15 cellular contexts compared by ENCODE assay signal in the genomic region with DNA sequence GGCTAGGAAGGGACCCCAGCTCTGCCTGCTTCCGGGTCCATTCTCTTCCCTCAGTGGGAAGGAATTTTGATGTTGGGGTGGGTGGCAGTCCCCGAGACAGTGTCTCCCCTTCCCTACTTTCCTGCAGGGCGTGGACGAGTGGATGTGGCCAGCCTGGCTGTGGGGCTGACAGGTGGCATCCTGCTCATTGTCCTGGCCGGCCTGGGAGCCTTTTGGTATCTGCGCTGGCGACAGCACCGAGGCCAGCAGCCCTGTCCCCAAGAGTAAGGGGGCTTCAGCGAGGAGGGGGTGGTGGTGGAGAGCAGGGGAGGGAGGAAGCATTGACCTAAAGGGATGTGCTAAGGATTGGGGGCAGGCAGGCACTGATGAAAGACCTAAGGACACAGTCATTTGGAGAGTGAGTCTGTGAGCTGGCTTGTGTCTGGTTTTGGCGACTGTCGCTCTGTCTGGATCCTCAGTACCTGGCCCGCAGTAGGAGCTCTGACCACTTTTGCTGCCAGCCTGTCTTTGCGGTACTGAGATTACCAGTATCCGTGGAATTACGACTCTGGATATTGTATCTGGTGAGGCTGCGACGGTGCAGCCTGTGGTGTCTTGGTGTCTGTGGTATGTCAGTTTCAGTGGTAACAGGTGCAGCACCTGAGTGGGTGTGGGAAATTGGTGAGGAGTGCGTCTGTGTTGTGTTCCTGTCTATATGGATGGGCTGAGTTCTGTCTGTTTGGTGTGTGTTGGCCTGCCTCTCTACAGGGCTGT. TPM values are rescaled to one million over a fixed set of nuclear protein-coding genes. Genes with fewer than 3 reads are reported as not detected.
DNase-seq lines count a peak whose midpoint lies in the region; ATAC-seq, FAIRE-seq and TF ChIP-seq lines count a peak whose summit lies in the region.
"Had no signal": no experiment of that assay in that cellular context is flagged by ENCODE, and none has a peak within 500 bp of the region (broad histone marks: within the 10 kb centered on the region; RNA-seq: fewer than 3 reads in every experiment).

No MANE protein-coding gene starts in this region.

- TF ChIP-seq POLR2A in IMR-90 (IDR thresholded peaks at IDR 0.05; ENCODE audit: low read depth, low read length), result no peak
- no peak for TF ChIP-seq POLR2A in uterus (IDR thresholded peaks at IDR 0.05)

- ATAC-seq in CD4-positive, CD25-positive, alpha-beta regulatory T cell (ENCODE audit: low read depth in 2 of 2), result no peak
- ATAC-seq in IMR-90 (ENCODE audit: low read depth) (no peak), GM19328 (IDR thresholded peaks at IDR 0.05; ENCODE audit: unreplicated experiment) (no peak)
- ATAC-seq in naive thymus-derived CD8-positive, alpha-beta T cell, result peak in 1 of 2 donors; percentile 15
- ATAC-seq: body of pancreas had no signal

- no peak overlapping the region for H3K4me2 ChIP-seq in IMR-90 (ENCODE audit: low read depth, low read length)
- H3K4me2 ChIP-seq: smooth muscle cell had no signal

- H3K4me3 ChIP-seq in CD4-positive, CD25-positive, alpha-beta regulatory T cell (ENCODE audit: low read depth, low read length), result no peak overlapping the region
- H3K4me3 ChIP-seq in IMR-90 (ENCODE audit: insufficient read depth, low read depth, low read length) (no peak overlapping the region), uterus (no peak overlapping the region)
- H3K4me3 ChIP-seq: body of pancreas, left ventricle myocardium inferior, SK-N-MC had no signal

- H3K36me3 ChIP-seq in CD4-positive, CD25-positive, alpha-beta regulatory T cell (ENCODE audit: control insufficient read depth, insufficient read depth, low read length), result no peaks in the 10 kb centered on the region
- no peaks in the 10 kb centered on the region; the same call in 1 of the 2 replicates for H3K36me3 ChIP-seq in IMR-90 (ENCODE audit: control insufficient read depth, insufficient read depth, low read length)
- H3K36me3 ChIP-seq in uterus, result no peaks in the 10 kb centered on the region

- H3K4me1 ChIP-seq in CD4-positive, CD25-positive, alpha-beta regulatory T cell (ENCODE audit: control insufficient read depth, insufficient read depth, low read length, poor library complexity, severe bottlenecking), result peaks cover 27% of the 10 kb centered on the region
- H3K4me1 ChIP-seq in IMR-90 (ENCODE audit: control insufficient read depth, insufficient read depth, low read length) (peaks cover 5% of the 10 kb centered on the region; the same call in 1 of the 2 replicates), uterus (peaks cover 0 to 9% of the 10 kb centered on the region in 2 donors)

- TF ChIP-seq CTCF in IMR-90 (conservative IDR thresholded peaks at IDR 0.05; ENCODE audit: low read depth, low read length) (no peak), uterus (IDR thresholded peaks at IDR 0.05) (no peak)

- H4K5ac ChIP-seq in IMR-90 (ENCODE audit: low read depth, low read length), result no peak overlapping the region

- H3K27me3 ChIP-seq in CD4-positive, CD25-positive, alpha-beta regulatory T cell (ENCODE audit: control insufficient read depth, insufficient read depth, low read length), result no peaks in the 10 kb centered on the region
- H3K27me3 ChIP-seq in IMR-90 (ENCODE audit: control insufficient read depth, insufficient read depth, low read length), result no peaks in the 10 kb centered on the region
- no peaks in the 10 kb centered on the region for H3K27me3 ChIP-seq in uterus
- H3K27me3 ChIP-seq: body of pancreas had no signal

- no peak overlapping the region for H2BK20ac ChIP-seq in IMR-90 (ENCODE audit: low read depth, low read length)

- H3K27me3 Mint-ChIP-seq in CD4-positive, CD25-positive, alpha-beta regulatory T cell, result peaks cover 7% of the 10 kb centered on the region
- no peaks in the 10 kb centered on the region for H3K27me3 Mint-ChIP-seq in naive thymus-derived CD8-positive, alpha-beta T cell

- no peak overlapping the region for H3K9ac ChIP-seq in IMR-90 (ENCODE audit: low read depth, low read length)

- DNase-seq in CD4-positive, CD25-positive, alpha-beta regulatory T cell, result peak; percentile 40 to 49 (median 45)
- DNase-seq in IMR-90 (no peak), OCI-M2 (lab: John Stamatoyannopoulos, UW; ENCODE audit: unreplicated experiment) (no peak), uterus (no peak), frontal cortex (ENCODE audit: low spot score in 2 of 2) (no peak)
- peak; percentile 72 to 73 for DNase-seq in activated T-cell treated with anti-CD3 and anti-CD28 coated beads, Interleukin-2, amount 50 U/mL, for 48 hours
- DNase-seq in naive thymus-derived CD8-positive, alpha-beta T cell, result peak in 5 of 10 donors; percentile 33 to 63 (median 38)
- DNase-seq: body of pancreas; left ventricle myocardium inferior; NCI-H1694; NK-92 treated with Interleukin-12 subunit alpha and Interleukin-12 subunit beta, amount 100 ng/mL, for 24 hours; occipital lobe had no signal

- intact Hi-C loops in IMR-90 (cut with micrococcal nuclease) (no loop called here), uterus (cut with DNase I; ENCODE audit: low total_unique reads) (no loop called here)

- no peak overlapping the region for H4K91ac ChIP-seq in IMR-90 (ENCODE audit: insufficient read depth, low read depth, low read length)

- H2BK15ac ChIP-seq in IMR-90 (ENCODE audit: low read depth, low read length), result no peak overlapping the region

- H3K27ac Mint-ChIP-seq in CD4-positive, CD25-positive, alpha-beta regulatory T cell, result peak overlapping the region; percentile 4 to 74 (median 68)
- H3K27ac Mint-ChIP-seq in naive thymus-derived CD8-positive, alpha-beta T cell, result peak overlapping the region in 9 of 10 donors; percentile 9 to 94 (median 81)

- peak overlapping the region in 2 of 4 donors; percentile 2 to 67 for H3K4me3 Mint-ChIP-seq in CD4-positive, CD25-positive, alpha-beta regulatory T cell
- H3K4me3 Mint-ChIP-seq in naive thymus-derived CD8-positive, alpha-beta T cell, result peak overlapping the region in 2 of 10 donors; percentile 8 to 47

- H2AK5ac ChIP-seq in IMR-90 (ENCODE audit: low read depth, low read length), result no peak overlapping the region

- H3K4ac ChIP-seq in IMR-90 (ENCODE audit: low read depth, low read length), result no peak overlapping the region

- TF ChIP-seq RAD21 in IMR-90 (IDR thresholded peaks at IDR 0.05; ENCODE audit: low read length), result no peak

- CTCF ChIA-PET in IMR-90 (lab: Yijun Ruan, JAX), result interaction anchor here (2.1 kb wide), 1 partner anchor 18 kb away, joined by 7 read pairs; no protein-coding TSS in a partner anchor

- peaks cover 0 to 19% of the 10 kb centered on the region in 2 experiments; a peak in 3 of 4 replicates for H3K79me1 ChIP-seq in IMR-90 (ENCODE audit: low read depth in 1 of 2, low read length in 2 of 2)

- no peaks in the 10 kb centered on the region for H3K9me1 ChIP-seq in IMR-90 (ENCODE audit: insufficient read depth, low read length)

- H3K9me3 Mint-ChIP-seq in CD4-positive, CD25-positive, alpha-beta regulatory T cell, result no peaks in the 10 kb centered on the region
- no peaks in the 10 kb centered on the region for H3K9me3 Mint-ChIP-seq in naive thymus-derived CD8-positive, alpha-beta T cell

- 80% methylated on average over 5 of the region's 18 CpGs; no CpG with 5 or more reads in 1 of the 2 experiments for WGBS in IMR-90 (ENCODE audit: extremely low coverage in 2 of 2, insufficient read length in 1 of 2), 2 experiments

- H3K27ac ChIP-seq in CD4-positive, CD25-positive, alpha-beta regulatory T cell (ENCODE audit: insufficient read depth, low read length, poor library complexity, severe bottlenecking), result peak overlapping the region; percentile 43
- H3K27ac ChIP-seq in IMR-90 (ENCODE audit: insufficient read depth, low read length) (no peak overlapping the region), uterus (no peak overlapping the region)
- H3K27ac ChIP-seq: SK-N-MC had no signal

- peaks cover 3% of the 10 kb centered on the region for H3K36me3 Mint-ChIP-seq in CD4-positive, CD25-positive, alpha-beta regulatory T cell
- peaks cover 0 to 2% (median 2%) of the 10 kb centered on the region in 3 donors for H3K36me3 Mint-ChIP-seq in naive thymus-derived CD8-positive, alpha-beta T cell

- no peak overlapping the region for H2BK120ac ChIP-seq in IMR-90 (ENCODE audit: low read depth, low read length)

- no peak overlapping the region for H3K14ac ChIP-seq in IMR-90 (replicated peaks; ENCODE audit: low read depth, low read length)

- in situ Hi-C loops in IMR-90 (cut with MboI; ENCODE audit: low sequenced_read_pairs), result no loop called here

- dilution Hi-C loops in IMR-90 (cut with HindIII; ENCODE audit: low sequenced_read_pairs, unreplicated experiment), result no loop called here

- H3K9me3 ChIP-seq in CD4-positive, CD25-positive, alpha-beta regulatory T cell (ENCODE audit: control insufficient read depth in 2 of 2, low read length in 2 of 2), result no peaks in the 10 kb centered on the region
- H3K9me3 ChIP-seq in IMR-90 (ENCODE audit: control insufficient read depth, insufficient read depth, low read length) (no peaks in the 10 kb centered on the region), uterus (no peaks in the 10 kb centered on the region)
- H3K9me3 ChIP-seq: body of pancreas, left ventricle myocardium inferior had no signal

- no peak overlapping the region for H4K8ac ChIP-seq in IMR-90 (ENCODE audit: low read depth in 2 of 2, low read length in 2 of 2)

- H2AK9ac ChIP-seq in IMR-90 (replicated peaks; ENCODE audit: low read depth, low read length, poor library complexity), result peak overlapping the region; percentile 6

- peaks cover 15% of the 10 kb centered on the region for H4K20me1 ChIP-seq in IMR-90 (ENCODE audit: insufficient read depth, low read length)

- BruUV-seq in IMR-90 (replicated peaks; lab: Mats Ljungman, UMichigan), result no TSS peak

- peaks cover 0 to 33% (median 16%) of the 10 kb centered on the region in 4 donors for H3K4me1 Mint-ChIP-seq in CD4-positive, CD25-positive, alpha-beta regulatory T cell
- peaks cover 11 to 32% (median 24%) of the 10 kb centered on the region in 4 donors for H3K4me1 Mint-ChIP-seq in naive thymus-derived CD8-positive, alpha-beta T cell

- no peak for FAIRE-seq in frontal cortex (lab: Jason Lieb, UNC)

- no peak overlapping the region for H3K18ac ChIP-seq in IMR-90 (ENCODE audit: low read depth, low read length)

- H3K23ac ChIP-seq in IMR-90 (ENCODE audit: low read depth, low read length), result no peak overlapping the region

- no peak overlapping the region for H3K56ac ChIP-seq in IMR-90 (ENCODE audit: extremely low read depth, insufficient read depth, low read length)

- POLR2A ChIA-PET in IMR-90 (lab: Charles Lee; ENCODE audit: unreplicated experiment), result no interaction called here
- POLR2A ChIA-PET in naive thymus-derived CD8-positive, alpha-beta T cell (lab: Charles Lee), result interaction anchor here (0.5 to 11.9 kb wide), 5 partner anchors 19 to 244 kb away, joined by 3 to 180 read pairs (median 26); partner anchors contain the start of genes RRAS and SCAF1

- no peak overlapping the region for H2BK5ac ChIP-seq in IMR-90 (ENCODE audit: low read depth, low read length, poor library complexity, severe bottlenecking)

- peak overlapping the region; percentile 21 for H2AFZ ChIP-seq in IMR-90 (replicated peaks; ENCODE audit: low read length, poor library complexity)

RNA-seq across cellular contexts. Expression of gene PRR12, which starts 2.4 kb away (rescaled TPM):
- total RNA-seq in CD4-positive, CD25-positive, alpha-beta regulatory T cell, result 50.2 TPM
- polyA plus RNA-seq in CD4-positive, CD25-positive, alpha-beta regulatory T cell, result under 1 TPM; 0.05 to 0.18 (median 0.16) TPM
- total RNA-seq in IMR-90 (2012; rRNA removed) (0.28 and 0.36 TPM in 2 replicates), uterus (10 to 100 TPM in 2 of 4 donors, 1 to 10 TPM in 2; 2.6 to 63.1 (median 8.6) TPM), frontal cortex (5.7 TPM)
- polyA plus RNA-seq in IMR-90 (2012; rRNA removed), result 4.0 and 4.1 TPM in 2 replicates
- polyA plus RNA-seq in IMR-90 (2012; cell fraction: cytosol; rRNA removed), result 3.8 and 3.9 TPM in 2 replicates
- 5.8 and 9.9 TPM in 2 replicates for polyA plus RNA-seq in IMR-90 (2012; cell fraction: nucleus; rRNA removed; ENCODE audit: low replicate concordance)
- total RNA-seq in naive thymus-derived CD8-positive, alpha-beta T cell, result 10 to 100 TPM; 61.6 to 62.1 TPM
- under 1 TPM; 0.24 to 0.69 (median 0.37) TPM for polyA plus RNA-seq in naive thymus-derived CD8-positive, alpha-beta T cell

RNA-seq across cellular contexts. Expression of gene PRRG2, which starts 7.4 kb away (rescaled TPM):
- 0.84 TPM for total RNA-seq in CD4-positive, CD25-positive, alpha-beta regulatory T cell
- not detected for polyA plus RNA-seq in CD4-positive, CD25-positive, alpha-beta regulatory T cell
- total RNA-seq in IMR-90 (2012; rRNA removed) (under 0.01 and 0.54 TPM in 2 replicates), uterus (1 to 10 TPM in 1 of 4 donors, under 1 TPM in 1, not detected in 2; 0.95 to 1.4 TPM), frontal cortex (0.41 TPM)
- 0.14 and 0.52 TPM in 2 replicates for polyA plus RNA-seq in IMR-90 (2012; rRNA removed)
- polyA plus RNA-seq in IMR-90 (2012; cell fraction: cytosol; rRNA removed), result 0.13 and 0.25 TPM in 2 replicates
- polyA plus RNA-seq in IMR-90 (2012; cell fraction: nucleus; rRNA removed; ENCODE audit: low replicate concordance), result 0.15 and 0.25 TPM in 2 replicates
- 1 to 10 TPM; 1.9 to 2.4 TPM for total RNA-seq in naive thymus-derived CD8-positive, alpha-beta T cell
- under 1 TPM; 0.28 to 0.34 (median 0.32) TPM for polyA plus RNA-seq in naive thymus-derived CD8-positive, alpha-beta T cell

RNA-seq across cellular contexts. Expression of gene NOSIP, which starts 8.2 kb away (rescaled TPM):
- 124 TPM for total RNA-seq in CD4-positive, CD25-positive, alpha-beta regulatory T cell
- polyA plus RNA-seq in CD4-positive, CD25-positive, alpha-beta regulatory T cell, result 100 to 1,000 TPM; 262 to 385 (median 285) TPM
- total RNA-seq in IMR-90 (2012; rRNA removed) (118 and 130 TPM in 2 replicates), uterus (100 to 1,000 TPM in 1 of 4 donors, 10 to 100 TPM in 3; 29.0 to 347 (median 65.4) TPM), frontal cortex (33.4 TPM)
- 138 and 164 TPM in 2 replicates for polyA plus RNA-seq in IMR-90 (2012; rRNA removed)
- polyA plus RNA-seq in IMR-90 (2012; cell fraction: cytosol; rRNA removed), result 60.4 and 106 TPM in 2 replicates
- 69.7 and 147 TPM in 2 replicates for polyA plus RNA-seq in IMR-90 (2012; cell fraction: nucleus; rRNA removed; ENCODE audit: low replicate concordance)
- total RNA-seq in naive thymus-derived CD8-positive, alpha-beta T cell, result 100 to 1,000 TPM; 162 to 173 TPM
- 100 to 1,000 TPM; 662 to 854 (median 844) TPM for polyA plus RNA-seq in naive thymus-derived CD8-positive, alpha-beta T cell

RNA-seq across cellular contexts. Expression of gene RRAS, which starts 51.4 kb away (rescaled TPM):
- total RNA-seq in CD4-positive, CD25-positive, alpha-beta regulatory T cell, result 4.6 TPM
- 10 to 100 TPM; 17.7 to 22.1 (median 19.8) TPM for polyA plus RNA-seq in CD4-positive, CD25-positive, alpha-beta regulatory T cell
- total RNA-seq in IMR-90 (2012; rRNA removed), result 50.2 and 50.5 TPM in 2 replicates
- 241 and 267 TPM in 2 replicates for polyA plus RNA-seq in IMR-90 (2012; rRNA removed)
- polyA plus RNA-seq in IMR-90 (2012; cell fraction: cytosol; rRNA removed), result 277 and 456 TPM in 2 replicates
- polyA plus RNA-seq in IMR-90 (2012; cell fraction: nucleus; rRNA removed; ENCODE audit: low replicate concordance), result 108 and 251 TPM in 2 replicates
- total RNA-seq in naive thymus-derived CD8-positive, alpha-beta T cell, result 10 to 100 TPM; 10.4 to 12.7 TPM
- 10 to 100 TPM; 21.8 to 30.2 (median 28.4) TPM for polyA plus RNA-seq in naive thymus-derived CD8-positive, alpha-beta T cell
- 100 to 1,000 TPM in 1 of 4 donors, 10 to 100 TPM in 3; 17.1 to 106 (median 47.7) TPM for total RNA-seq in uterus
- total RNA-seq in frontal cortex, result 0.82 TPM

RNA-seq across cellular contexts. Expression of gene SCAF1, which starts 53.5 kb away (rescaled TPM):
- total RNA-seq in CD4-positive, CD25-positive, alpha-beta regulatory T cell, result 47.4 TPM
- polyA plus RNA-seq in CD4-positive, CD25-positive, alpha-beta regulatory T cell, result under 1 TPM in 3 of 4 donors, not detected in 1; 0.53 to 0.88 (median 0.75) TPM
- total RNA-seq in IMR-90 (2012; rRNA removed), result 2.2 and 3.1 TPM in 2 replicates
- 14.6 and 14.8 TPM in 2 replicates for polyA plus RNA-seq in IMR-90 (2012; rRNA removed)
- 22.4 and 28.7 TPM in 2 replicates for polyA plus RNA-seq in IMR-90 (2012; cell fraction: cytosol; rRNA removed)
- polyA plus RNA-seq in IMR-90 (2012; cell fraction: nucleus; rRNA removed; ENCODE audit: low replicate concordance), result 29.5 and 60.4 TPM in 2 replicates
- 10 to 100 TPM; 51.0 to 62.3 TPM for total RNA-seq in naive thymus-derived CD8-positive, alpha-beta T cell
- 1 to 10 TPM; 1.1 to 2.5 (median 1.2) TPM for polyA plus RNA-seq in naive thymus-derived CD8-positive, alpha-beta T cell
- 10 to 100 TPM in 3 of 4 donors, 1 to 10 TPM in 1; 8.8 to 76.9 (median 11.4) TPM for total RNA-seq in uterus
- total RNA-seq in frontal cortex, result 9.4 TPM

Comparison
In these comparisons a context has a peak if more than half of its experiments do, and no peak if none do; other contexts are left out.
1. DNase-seq: peak in CD4-positive, CD25-positive, alpha-beta regulatory T cell (3 of 3) and activated T-cell treated with anti-CD3 and anti-CD28 coated beads, Interleukin-2, amount 50 U/mL, for 48 hours (2 of 2); none in IMR-90 (single experiment), OCI-M2 (single experiment), uterus (0 of 2) and frontal cortex (0 of 2).